ENCODE assay signal across 14 cellular contexts in the genomic region with DNA sequence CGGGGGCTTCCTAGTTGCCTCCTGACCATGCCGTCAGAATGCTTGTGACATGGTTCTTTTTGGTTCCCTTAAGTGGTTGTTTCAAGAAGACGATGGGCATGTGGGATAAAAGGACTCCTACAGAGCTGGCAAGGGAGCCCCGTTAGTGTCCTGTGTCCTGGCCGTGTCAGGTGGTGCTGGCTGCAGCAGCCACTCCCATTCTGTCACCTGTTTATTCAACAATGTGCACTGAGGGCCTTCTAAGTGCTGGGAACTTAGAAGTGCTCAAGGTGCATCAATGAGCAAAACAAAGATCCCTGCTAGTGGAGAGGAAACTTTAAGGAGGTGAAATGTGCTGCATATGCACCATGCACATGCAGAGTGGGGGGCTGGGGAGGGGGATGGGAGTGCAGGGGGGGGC. TPM values are rescaled to one million over a fixed set of nuclear protein-coding genes. Genes with fewer than 3 reads are reported as not detected.
DNase-seq lines count a peak whose midpoint lies in the region; ATAC-seq and TF ChIP-seq lines count a peak whose summit lies in the region.
"Had no signal": no experiment of that assay in that cellular context is flagged by ENCODE, and none has a peak within 500 bp of the region (broad histone marks: within the 10 kb centered on the region; RNA-seq: fewer than 3 reads in every experiment).

No MANE protein-coding gene starts in this region.

- H3K27ac Mint-ChIP-seq in CD4-positive, alpha-beta memory T cell: peak overlapping the region; percentile 91 to 100 (median 98)
- peak overlapping the region; percentile 91 for H3K27ac Mint-ChIP-seq in activated CD8-positive, alpha-beta memory T cell treated with anti-CD3 and anti-CD28 coated beads, Interleukin-2, amount 10 ng/mL, durations not matched to agents 7 days and 5 days

- peaks cover 79 to 100% (median 91%) of the 10 kb centered on the region in 4 donors for H3K4me1 Mint-ChIP-seq in CD4-positive, alpha-beta memory T cell
- H3K4me1 Mint-ChIP-seq in activated CD8-positive, alpha-beta memory T cell treated with anti-CD3 and anti-CD28 coated beads, Interleukin-2, amount 10 ng/mL, durations not matched to agents 7 days and 5 days: peaks cover 92% of the 10 kb centered on the region

- intact Hi-C loops in CD4-positive, alpha-beta memory T cell (cut with micrococcal nuclease): loop anchor here (1.0 to 2.0 kb wide), 5 partner anchors 10 to 53 kb away; partner anchors contain the start of gene LCP2
- intact Hi-C loops in lower lobe of right lung (cut with DNase I): no loop called here

- peak overlapping the region in 1 of 2 donors; percentile 28 for H3K4me3 ChIP-seq in CD4-positive, alpha-beta memory T cell (ENCODE audit: low read length in 2 of 2)
- no peak overlapping the region for H3K4me3 ChIP-seq in lower lobe of right lung
- H3K4me3 ChIP-seq: ascending aorta, SJCRH30 had no signal

- H3K4me3 Mint-ChIP-seq in CD4-positive, alpha-beta memory T cell: peak overlapping the region; percentile 78 to 93 (median 86)
- peak overlapping the region; percentile 66 for H3K4me3 Mint-ChIP-seq in activated CD8-positive, alpha-beta memory T cell treated with anti-CD3 and anti-CD28 coated beads, Interleukin-2, amount 10 ng/mL, durations not matched to agents 7 days and 5 days

- in situ Hi-C loops in KBM-7 (cut with MboI; ENCODE audit: low pct_unique_long_range_greater_than_20kb, low sequenced_read_pairs): no loop called here

- ATAC-seq in activated CD8-positive, alpha-beta memory T cell treated with anti-CD3 and anti-CD28 coated beads, Interleukin-2, amount 10 ng/mL, durations not matched to agents 7 days and 5 days: no peak
- ATAC-seq in lower lobe of right lung: peak; percentile 25 to 64

- no peak for TF ChIP-seq CTCF in lower lobe of right lung (IDR thresholded peaks at IDR 0.05)

- H3K9me3 Mint-ChIP-seq in CD4-positive, alpha-beta memory T cell: no peaks in the 10 kb centered on the region
- no peaks in the 10 kb centered on the region for H3K9me3 Mint-ChIP-seq in activated CD8-positive, alpha-beta memory T cell treated with anti-CD3 and anti-CD28 coated beads, Interleukin-2, amount 10 ng/mL, durations not matched to agents 7 days and 5 days (ENCODE audit: low read depth)

- POLR2A ChIA-PET in CD4-positive, alpha-beta memory T cell (lab: Charles Lee; ENCODE audit: partially characterized antibody): interaction anchor here (1.0 to 32.1 kb wide), 12 partner anchors 7 to 138 kb away, joined by 3 to 1265 read pairs (median 16); partner anchors contain the start of gene LCP2

- H3K36me3 Mint-ChIP-seq in CD4-positive, alpha-beta memory T cell: peaks cover 36 to 80% of the 10 kb centered on the region in 2 donors
- peaks cover 66% of the 10 kb centered on the region for H3K36me3 Mint-ChIP-seq in activated CD8-positive, alpha-beta memory T cell treated with anti-CD3 and anti-CD28 coated beads, Interleukin-2, amount 10 ng/mL, durations not matched to agents 7 days and 5 days

- H3K9me3 ChIP-seq in CD4-positive, alpha-beta memory T cell (ENCODE audit: control insufficient read depth in 1 of 2, low read length in 2 of 2): no peaks in the 10 kb centered on the region
- H3K9me3 ChIP-seq in lower lobe of right lung: no peaks in the 10 kb centered on the region
- H3K9me3 ChIP-seq: ascending aorta, SJCRH30 had no signal

- no peaks in the 10 kb centered on the region for H3K27me3 ChIP-seq in CD4-positive, alpha-beta memory T cell (ENCODE audit: insufficient read depth, low read length)
- H3K27me3 ChIP-seq in lower lobe of right lung (ENCODE audit: low read depth): no peaks in the 10 kb centered on the region
- H3K27me3 ChIP-seq: ascending aorta, SJCRH30 had no signal

- H3K4me1 ChIP-seq in CD4-positive, alpha-beta memory T cell (ENCODE audit: insufficient read depth, low read length): peaks cover 95% of the 10 kb centered on the region
- H3K4me1 ChIP-seq in lower lobe of right lung: peaks cover 75% of the 10 kb centered on the region
- H3K4me1 ChIP-seq: SJCRH30 had no signal

- peak overlapping the region; percentile 93 for H3K27ac ChIP-seq in CD4-positive, alpha-beta memory T cell (ENCODE audit: low read depth, low read length)
- peak overlapping the region; percentile 54 for H3K27ac ChIP-seq in lower lobe of right lung
- H3K27ac ChIP-seq: ascending aorta, SJCRH30 had no signal

- no peaks in the 10 kb centered on the region for H3K27me3 Mint-ChIP-seq in CD4-positive, alpha-beta memory T cell
- no peaks in the 10 kb centered on the region for H3K27me3 Mint-ChIP-seq in activated CD8-positive, alpha-beta memory T cell treated with anti-CD3 and anti-CD28 coated beads, Interleukin-2, amount 10 ng/mL, durations not matched to agents 7 days and 5 days

- H3K36me3 ChIP-seq in CD4-positive, alpha-beta memory T cell (ENCODE audit: insufficient read depth, low read length): peaks cover 31% of the 10 kb centered on the region
- peaks cover 46% of the 10 kb centered on the region for H3K36me3 ChIP-seq in lower lobe of right lung
- H3K36me3 ChIP-seq: ascending aorta, SJCRH30 had no signal

- CTCF ChIA-PET in CD4-positive, alpha-beta memory T cell (lab: Charles Lee; ENCODE audit: partially characterized antibody): interaction anchor here (2.1 to 12.6 kb wide), 8 partner anchors 11 to 61 kb away, joined by 9 to 384 read pairs (median 92); partner anchors contain the start of gene LCP2
- CTCF ChIA-PET in activated CD8-positive, alpha-beta memory T cell treated with anti-CD3 and anti-CD28 coated beads, Interleukin-2, amount 10 ng/mL, durations not matched to agents 7 days and 5 days (lab: Charles Lee): interaction anchor here (2.0 to 16.3 kb wide), 7 partner anchors 11 to 60 kb away, joined by 4 to 499 read pairs (median 49); partner anchors contain the start of gene LCP2

- no peak for DNase-seq in CD4-positive, alpha-beta memory T cell
- DNase-seq in KBM-7: peak; percentile 40
- DNase-seq in activated CD8-positive, alpha-beta memory T cell treated with anti-CD3 and anti-CD28 coated beads, Interleukin-2, amount 10 ng/mL, durations not matched to agents 7 days and 5 days: no peak
- no peak for DNase-seq in lower lobe of right lung
- DNase-seq in NCI-H2196 (lab: John Stamatoyannopoulos, UW; ENCODE audit: unreplicated experiment): no peak
- no peak for DNase-seq in C1 segment of cervical spinal cord (lab: John Stamatoyannopoulos, UW)
- no peak for DNase-seq in kidney tubule cell (ENCODE audit: low spot score)
- DNase-seq in 8988T: no peak
- DNase-seq: DMS 273 treated with DMSO at 0.1 percent for 48 hours, SJCRH30 had no signal

RNA-seq across cellular contexts. Expression of gene LCP2, which starts 19.6 kb away (rescaled TPM):
- total RNA-seq in CD4-positive, alpha-beta memory T cell: 100 to 1,000 TPM; 291 to 318 TPM
- 100 to 1,000 TPM; 117 to 259 TPM for polyA plus RNA-seq in CD4-positive, alpha-beta memory T cell
- total RNA-seq in activated CD8-positive, alpha-beta memory T cell treated with anti-CD3 and anti-CD28 coated beads, Interleukin-2, amount 10 ng/mL, durations not matched to agents 7 days and 5 days: 100 to 1,000 TPM; 393 to 419 TPM
- total RNA-seq in lower lobe of right lung: 82.9 TPM
- total RNA-seq: NCI-H460, SJCRH30 had no signal

RNA-seq across cellular contexts. Expression of gene C5orf58, which starts 45.2 kb away (rescaled TPM):
- not detected for total RNA-seq in CD4-positive, alpha-beta memory T cell
- polyA plus RNA-seq in CD4-positive, alpha-beta memory T cell: 1 to 10 TPM in 1 of 2 donors, not detected in 1; 2.4 TPM
- total RNA-seq in activated CD8-positive, alpha-beta memory T cell treated with anti-CD3 and anti-CD28 coated beads, Interleukin-2, amount 10 ng/mL, durations not matched to agents 7 days and 5 days: not detected
- not detected for total RNA-seq in lower lobe of right lung
- total RNA-seq: ascending aorta, glomerular endothelial cell, NCI-H460, omental fat pad, SJCRH30 had no signal
